Comparison of ENCODE assay signal across 8 cellular contexts in the genomic region with DNA sequence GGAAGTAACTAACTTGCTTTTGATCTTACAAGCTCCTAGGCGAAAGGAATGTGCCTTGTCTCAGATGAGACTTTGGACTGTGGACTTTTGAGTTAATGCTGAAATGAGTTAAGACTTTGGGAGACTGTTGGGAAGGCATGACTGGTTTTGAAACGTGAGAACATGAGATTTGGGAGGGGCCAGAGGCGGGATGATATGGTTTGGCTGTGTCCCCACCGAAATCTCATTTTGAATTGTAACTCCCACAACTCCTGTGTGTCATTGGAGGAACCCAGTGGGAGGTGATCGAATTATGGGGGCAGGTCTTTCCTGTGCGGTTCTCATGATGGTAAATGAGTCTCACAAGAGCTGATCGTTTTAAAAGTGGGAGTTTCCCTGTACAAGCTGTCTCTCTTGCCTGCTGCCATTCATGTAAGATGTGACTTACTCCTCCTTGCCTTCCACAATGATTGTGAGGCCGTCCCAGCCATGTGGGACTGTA.
DNase-seq lines count a peak whose midpoint lies in the region; ATAC-seq and TF ChIP-seq lines count a peak whose summit lies in the region.
"Not testable (repeated sequence)": the region's sequence is repeated elsewhere in the genome, so short reads cannot be mapped to it uniquely, and the experiment has no call there.

No MANE protein-coding gene starts in this region.

- not testable (repeated sequence) for H3K9me3 Mint-ChIP-seq in activated T-cell treated with anti-CD3 and anti-CD28 coated beads, Interleukin-2, amount 50 U/mL, for 24 hours; nephron

- H3K36me3 Mint-ChIP-seq in activated T-cell treated with anti-CD3 and anti-CD28 coated beads, Interleukin-2, amount 50 U/mL, for 24 hours (ENCODE audit: low read depth); nephron (ENCODE audit: low read depth): not testable (repeated sequence)

- not testable (repeated sequence) for H3K4me3 Mint-ChIP-seq in activated T-cell treated with anti-CD3 and anti-CD28 coated beads, Interleukin-2, amount 50 U/mL, for 24 hours
- peak overlapping the region in 2 of 3 experiments; percentile 1 to 15 for H3K4me3 Mint-ChIP-seq in nephron

- H3K27ac ChIP-seq in 22Rv1: peak overlapping the region; percentile 64

- DNase-seq in activated T-cell treated with anti-CD3 and anti-CD28 coated beads, Interleukin-2, amount 50 U/mL, for 24 hours: peak; percentile 76
- DNase-seq in cardiac fibroblast (ENCODE audit: low read depth in 2 of 2): peak; percentile 28 to 86
- DNase-seq in stimulated activated CD4-positive, alpha-beta T cell treated with anti-CD3 and anti-CD28 coated beads, Interleukin-4, amount 100 ng/mL, for 4 hours: peak; percentile 56 to 68

- not testable (repeated sequence) for H3K4me3 ChIP-seq in cardiac fibroblast (replicated peaks in 1 of 2; ENCODE audit: low read depth in 2 of 2, low read length in 2 of 2)

- H3K27ac Mint-ChIP-seq in activated T-cell treated with anti-CD3 and anti-CD28 coated beads, Interleukin-2, amount 50 U/mL, for 24 hours: peak overlapping the region; percentile 57
- H3K27ac Mint-ChIP-seq in nephron: peak overlapping the region; percentile 60 to 91 (median 75)

- peaks cover 24% of the 10 kb centered on the region for H3K27me3 Mint-ChIP-seq in activated T-cell treated with anti-CD3 and anti-CD28 coated beads, Interleukin-2, amount 50 U/mL, for 24 hours
- H3K27me3 Mint-ChIP-seq in nephron (ENCODE audit: low read depth): not testable (repeated sequence)

- not testable (repeated sequence) for TF ChIP-seq CTCF in 22Rv1 (IDR thresholded peaks at IDR 0.05); cardiac fibroblast (IDR thresholded peaks at IDR 0.05; ENCODE audit: low read depth, low read length); nephron (IDR thresholded peaks at IDR 0.05; ENCODE audit: unreplicated experiment in 3 of 3)

- peaks cover 43% of the 10 kb centered on the region for H3K4me1 Mint-ChIP-seq in activated T-cell treated with anti-CD3 and anti-CD28 coated beads, Interleukin-2, amount 50 U/mL, for 24 hours (ENCODE audit: low read depth)
- not testable (repeated sequence) for H3K4me1 Mint-ChIP-seq in nephron

- peak; percentile 55 for ATAC-seq in GM21526 (IDR thresholded peaks at IDR 0.05; ENCODE audit: low FRiP score, unreplicated experiment)
- ATAC-seq in HG03575 (IDR thresholded peaks at IDR 0.05; ENCODE audit: extremely low read depth, insufficient number of reproducible peaks, low FRiP score, unreplicated experiment): peak; percentile 67
- peak; percentile 97 to 98 for ATAC-seq in activated CD4-positive, CD25-positive, alpha-beta regulatory T cell treated with anti-CD3 and anti-CD28 coated beads, Interleukin-2, amount 50 U/mL, for 24 hours
